Comparison of ENCODE assay signal across 1 cellular context in genomic region chr14:21428930-21429329, GRCh38.
A peak's percentile ranks its signal among the peaks of the same experiment; 100 is the strongest.
TF ChIP-seq lines count a peak whose summit lies in the region.

No MANE protein-coding gene starts in this region.

TF ChIP-seq in HepG2, 621 proteins besides CTCF, POLR2A, EP300 and RAD21:
- TF ChIP-seq REL (CRISPR knock-in tag; conservative IDR thresholded peaks at IDR 0.05) (0 out of 2 replicates have a peak, but pooled peaks have one; percentile 53), ZNF562 (CRISPR knock-in tag; IDR thresholded peaks at IDR 0.05; ENCODE audit: borderline replicate concordance) (0 out of 2 replicates have a peak, but pooled peaks have one; percentile 56), ZNF841 (CRISPR knock-in tag; IDR thresholded peaks at IDR 0.05; ENCODE audit: borderline replicate concordance) (0 out of 2 replicates have a peak, but pooled peaks have one; percentile 26), STAG1 (CRISPR knock-in tag; IDR thresholded peaks at IDR 0.05) (no peak), ZC3H13 (CRISPR knock-in tag; IDR thresholded peaks at IDR 0.05) (0 out of 2 replicates have a peak, but pooled peaks have one; percentile 33), REXO4 (CRISPR knock-in tag; IDR thresholded peaks at IDR 0.05; ENCODE audit: borderline replicate concordance) (no peak)
